ENCODE assay signal across 14 cellular contexts in the genomic region with DNA sequence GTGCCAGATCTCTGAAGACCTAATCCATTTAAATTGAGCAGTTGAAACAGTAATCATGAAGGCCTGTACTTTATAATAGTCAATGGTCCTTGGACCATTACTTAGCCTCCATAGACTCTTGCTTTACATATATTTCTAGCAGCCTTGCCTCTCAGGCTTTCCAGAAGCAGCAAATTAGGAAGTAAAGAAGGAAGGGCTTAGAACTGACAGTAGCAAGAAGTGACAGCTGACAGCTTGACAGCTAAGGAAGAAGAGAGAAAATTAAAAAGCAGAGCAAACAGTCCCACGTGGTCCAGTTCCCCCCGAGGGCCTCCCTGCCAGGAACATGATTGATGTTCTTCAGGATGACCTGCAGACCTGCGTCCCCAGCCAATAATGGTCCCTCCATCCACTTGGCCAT. TPM values are rescaled to one million over a fixed set of nuclear protein-coding genes. Genes with fewer than 3 reads are reported as not detected.
A peak's percentile ranks its signal among the peaks of the same experiment; 100 is the strongest.
DNase-seq lines count a peak whose midpoint lies in the region; ATAC-seq lines count a peak whose summit lies in the region.
"Had no signal": no experiment of that assay in that cellular context is flagged by ENCODE, and none has a peak within 500 bp of the region (broad histone marks: within the 10 kb centered on the region; RNA-seq: fewer than 3 reads in every experiment).

No MANE protein-coding gene starts in this region.

- peaks cover 5% of the 10 kb centered on the region for H3K9me3 Mint-ChIP-seq in memory B cell
- H3K9me3 Mint-ChIP-seq in activated T-cell treated with anti-CD3 and anti-CD28 coated beads, Interleukin-2, amount 50 U/mL, for 24 hours, result peaks cover 2% of the 10 kb centered on the region
- H3K9me3 Mint-ChIP-seq: GM23338 had no signal

- no peak overlapping the region for H3K4me3 Mint-ChIP-seq in memory B cell
- no peak overlapping the region for H3K4me3 Mint-ChIP-seq in activated T-cell treated with anti-CD3 and anti-CD28 coated beads, Interleukin-2, amount 50 U/mL, for 24 hours
- H3K4me3 Mint-ChIP-seq: CD4-positive, alpha-beta memory T cell; GM23338 had no signal

- intact Hi-C loops in Right ventricle myocardium inferior (cut with DNase I) (loop anchor here (10.0 kb wide), 1 partner anchor 127 kb away; no protein-coding TSS in a partner anchor), left cardiac atrium (cut with DNase I) (loop anchor here in 1 of 2 donors (10.0 kb wide), 2 partner anchors 127 to 187 kb away; a partner anchor contains a TSS)

- DNase-seq in Right ventricle myocardium inferior (ENCODE audit: missing footprints), result peak; percentile 15
- DNase-seq in left cardiac atrium, result no peak
- DNase-seq in OCI-M1 (lab: John Stamatoyannopoulos, UW), result peak; percentile 6
- DNase-seq in memory B cell (ENCODE audit: low spot score in 2 of 2), result no peak
- DNase-seq in activated T-cell treated with anti-CD3 and anti-CD28 coated beads, Interleukin-2, amount 50 U/mL, for 24 hours, result no peak
- no peak for DNase-seq in AG08396 (ENCODE audit: low spot score)
- DNase-seq: BE2C; CD4-positive, alpha-beta memory T cell; DMS79 treated with DMSO at 0.1 percent for 48 hours; GF-D8; H7 had no signal

- ATAC-seq in Right ventricle myocardium inferior, result no peak
- ATAC-seq in left cardiac atrium, result no peak
- ATAC-seq in memory B cell (ENCODE audit: low read depth), result no peak
- no peak for ATAC-seq in GM19324 (IDR thresholded peaks at IDR 0.05; ENCODE audit: low FRiP score, unreplicated experiment)
- ATAC-seq: GM23338, HepG2 had no signal

- peak overlapping the region; percentile 61 for H3K27ac Mint-ChIP-seq in memory B cell
- no peak overlapping the region for H3K27ac Mint-ChIP-seq in activated T-cell treated with anti-CD3 and anti-CD28 coated beads, Interleukin-2, amount 50 U/mL, for 24 hours
- H3K27ac Mint-ChIP-seq: CD4-positive, alpha-beta memory T cell; GM23338 had no signal

- H3K4me1 Mint-ChIP-seq in memory B cell, result peaks cover 24% of the 10 kb centered on the region
- H3K4me1 Mint-ChIP-seq in activated T-cell treated with anti-CD3 and anti-CD28 coated beads, Interleukin-2, amount 50 U/mL, for 24 hours (ENCODE audit: low read depth), result no peaks in the 10 kb centered on the region
- H3K4me1 Mint-ChIP-seq: GM23338 had no signal

- peaks cover 1% of the 10 kb centered on the region for H3K27me3 Mint-ChIP-seq in memory B cell
- H3K27me3 Mint-ChIP-seq in activated T-cell treated with anti-CD3 and anti-CD28 coated beads, Interleukin-2, amount 50 U/mL, for 24 hours, result peaks cover 18% of the 10 kb centered on the region

- peaks cover 6% of the 10 kb centered on the region for H3K36me3 Mint-ChIP-seq in memory B cell
- H3K36me3 Mint-ChIP-seq in activated T-cell treated with anti-CD3 and anti-CD28 coated beads, Interleukin-2, amount 50 U/mL, for 24 hours (ENCODE audit: low read depth), result no peaks in the 10 kb centered on the region
- H3K36me3 Mint-ChIP-seq: CD4-positive, alpha-beta memory T cell had no signal

RNA-seq across cellular contexts. Expression of a gene that starts 15.0 kb away (rescaled TPM):
- total RNA-seq in Right ventricle myocardium inferior (73.7 TPM), left cardiac atrium (10 to 100 TPM; 61.6 to 80.3 TPM)

Comparison
In these comparisons a context has a peak if more than half of its experiments do, and no peak if none do; other contexts are left out.
1. DNase-seq: peak in Right ventricle myocardium inferior (single experiment) and OCI-M1 (single experiment); none in left cardiac atrium (single experiment), memory B cell (0 of 2), activated T-cell treated with anti-CD3 and anti-CD28 coated beads, Interleukin-2, amount 50 U/mL, for 24 hours (single experiment) and AG08396 (single experiment).